ENCODE assay signal across 1 cellular context in genomic region chr3:149411583-149411982, GRCh38.
TF ChIP-seq lines count a peak whose summit lies in the region.

No MANE protein-coding gene starts in this region.

TF ChIP-seq in IMR-90, 13 proteins besides CTCF, POLR2A, EP300 and RAD21 (continued from another document):
- TF ChIP-seq ELK1 (IDR thresholded peaks at IDR 0.05; ENCODE audit: borderline replicate concordance, low read depth, low read length) (no peak), RFX5 (IDR thresholded peaks at IDR 0.05; ENCODE audit: low read depth, low read length) (no peak), USF2 (IDR thresholded peaks at IDR 0.05; ENCODE audit: low read depth, low read length) (no peak), CHD1 (IDR thresholded peaks at IDR 0.05; ENCODE audit: low read depth, low read length) (no peak), MAZ (IDR thresholded peaks at IDR 0.05; ENCODE audit: borderline replicate concordance, low read depth, low read length) (no peak), CEBPB (IDR thresholded peaks at IDR 0.05; ENCODE audit: low read depth, low read length) (no peak), FOS (IDR thresholded peaks at IDR 0.05; ENCODE audit: low read depth, low read length) (no peak), NFE2L2 (IDR thresholded peaks at IDR 0.05; ENCODE audit: low read depth, low read length) (no peak)
